ENCODE assay signal across 13 cellular contexts in the genomic region with DNA sequence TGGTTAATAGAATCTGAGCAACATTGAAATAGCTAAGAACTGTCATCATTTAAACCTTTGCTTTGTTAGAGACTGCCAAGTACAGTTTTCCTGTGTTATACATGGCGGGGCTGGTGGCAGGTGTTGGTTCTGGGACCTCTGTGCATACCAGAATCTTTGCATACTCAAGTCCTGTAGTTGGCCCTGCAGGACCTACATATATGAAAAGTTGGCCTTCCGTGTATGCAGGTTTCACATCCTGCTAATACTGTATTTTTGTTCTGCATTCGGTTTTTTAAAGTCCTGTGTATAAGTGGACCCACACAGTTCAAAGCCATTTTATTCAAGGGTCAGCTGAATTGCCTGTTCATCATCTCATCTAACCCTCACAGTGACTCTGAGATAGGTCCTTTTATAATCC. TPM values are rescaled to one million over a fixed set of nuclear protein-coding genes. Genes with fewer than 3 reads are reported as not detected.
DNase-seq lines count a peak whose midpoint lies in the region; ATAC-seq and TF ChIP-seq lines count a peak whose summit lies in the region.
"Had no signal": no experiment of that assay in that cellular context is flagged by ENCODE, and none has a peak within 500 bp of the region (broad histone marks: within the 10 kb centered on the region; RNA-seq: fewer than 3 reads in every experiment).

No MANE protein-coding gene starts in this region.

- POLR2A ChIA-PET in activated CD4-positive, alpha-beta memory T cell treated with anti-CD3 and anti-CD28 coated beads, Interleukin-2, amount 10 ng/mL, durations not matched to agents 7 days and 5 days (lab: Charles Lee), result no interaction called here

- H3K4me1 ChIP-seq in hepatocyte (ENCODE audit: insufficient read depth), result peaks cover 23% of the 10 kb centered on the region

- no peaks in the 10 kb centered on the region for H3K27me3 ChIP-seq in hepatocyte

- H3K27me3 Mint-ChIP-seq in activated CD4-positive, alpha-beta memory T cell treated with anti-CD3 and anti-CD28 coated beads, Interleukin-2, amount 10 ng/mL, durations not matched to agents 7 days and 5 days, result no peaks in the 10 kb centered on the region

- CTCF ChIA-PET in activated CD4-positive, alpha-beta memory T cell treated with anti-CD3 and anti-CD28 coated beads, Interleukin-2, amount 10 ng/mL, durations not matched to agents 7 days and 5 days (lab: Charles Lee), result no interaction called here

- H3K27ac Mint-ChIP-seq in activated CD4-positive, alpha-beta memory T cell treated with anti-CD3 and anti-CD28 coated beads, Interleukin-2, amount 10 ng/mL, durations not matched to agents 7 days and 5 days, result no peak overlapping the region
- H3K27ac Mint-ChIP-seq: nephron had no signal

- no peaks in the 10 kb centered on the region for H3K9me2 ChIP-seq in hepatocyte (replicated peaks; ENCODE audit: insufficient read depth)

- peaks cover 44% of the 10 kb centered on the region for H3K36me3 Mint-ChIP-seq in activated CD4-positive, alpha-beta memory T cell treated with anti-CD3 and anti-CD28 coated beads, Interleukin-2, amount 10 ng/mL, durations not matched to agents 7 days and 5 days (ENCODE audit: low read depth)

- no peaks in the 10 kb centered on the region for H3K36me3 ChIP-seq in hepatocyte (replicated peaks; ENCODE audit: insufficient read depth, low read depth)

- TF ChIP-seq CTCF in hepatocyte (IDR thresholded peaks at IDR 0.05; ENCODE audit: poor library complexity) (no peak), GM20000 (IDR thresholded peaks at IDR 0.05; ENCODE audit: extremely low read depth, missing control alignments) (no peak)

- H3K9me3 ChIP-seq in hepatocyte (ENCODE audit: low read depth), result no peaks in the 10 kb centered on the region
- H3K9me3 ChIP-seq: Caco-2 had no signal

- no peak overlapping the region for H3K4me2 ChIP-seq in hepatocyte

- peak overlapping the region; percentile 13 for H3K27ac ChIP-seq in hepatocyte

- H2AFZ ChIP-seq in hepatocyte, result no peak overlapping the region

- peak; percentile 77 for ATAC-seq in GM19023 (IDR thresholded peaks at IDR 0.05; ENCODE audit: unreplicated experiment)
- peak; percentile 81 for ATAC-seq in GM21723 (IDR thresholded peaks at IDR 0.05; ENCODE audit: unreplicated experiment)
- peak; percentile 58 for ATAC-seq in HG03108 (IDR thresholded peaks at IDR 0.05; ENCODE audit: unreplicated experiment)
- ATAC-seq: HCT116 had no signal

- DNase-seq in hepatocyte (ENCODE audit: low spot score) (no peak), MV-4-11 (lab: John Stamatoyannopoulos, UW) (no peak), GM20000 (ENCODE audit: low spot score) (no peak)
- no peak for DNase-seq in activated effector memory CD4-positive, alpha-beta T cell treated with Interleukin-2 at 50 U/mL for 16 hours
- DNase-seq in activated CD4-positive, alpha-beta memory T cell treated with anti-CD3 and anti-CD28 coated beads, Interleukin-2, amount 10 ng/mL, durations not matched to agents 7 days and 5 days, result no peak
- DNase-seq: activated T-cell treated with anti-CD3 and anti-CD28 coated beads, Interleukin-2, amount 50 U/mL, for 48 hours; Caco-2; effector CD4-positive, alpha-beta T cell had no signal

- no peak overlapping the region for H3K4me3 ChIP-seq in hepatocyte

- no peak overlapping the region for H3K4me3 Mint-ChIP-seq in activated CD4-positive, alpha-beta memory T cell treated with anti-CD3 and anti-CD28 coated beads, Interleukin-2, amount 10 ng/mL, durations not matched to agents 7 days and 5 days
- H3K4me3 Mint-ChIP-seq: nephron had no signal

- H3K79me2 ChIP-seq in hepatocyte, result peaks cover 65% of the 10 kb centered on the region

- peaks cover 49% of the 10 kb centered on the region for H4K20me1 ChIP-seq in hepatocyte (ENCODE audit: insufficient read depth, poor library complexity, severe bottlenecking)

- peaks cover 25% of the 10 kb centered on the region for H3K4me1 Mint-ChIP-seq in activated CD4-positive, alpha-beta memory T cell treated with anti-CD3 and anti-CD28 coated beads, Interleukin-2, amount 10 ng/mL, durations not matched to agents 7 days and 5 days
- H3K4me1 Mint-ChIP-seq: nephron had no signal

- WGBS in hepatocyte (ENCODE audit: low lambda C conversion rate, missing lambda C conversion rate), result 95% methylated on average over 3 of the region's 3 CpGs

- H3K9me3 Mint-ChIP-seq in activated CD4-positive, alpha-beta memory T cell treated with anti-CD3 and anti-CD28 coated beads, Interleukin-2, amount 10 ng/mL, durations not matched to agents 7 days and 5 days, result no peaks in the 10 kb centered on the region
- H3K9me3 Mint-ChIP-seq: nephron had no signal

RNA-seq across cellular contexts. Expression of a gene that starts 36.4 kb away (rescaled TPM):
- total RNA-seq in hepatocyte, result 68.4 and 75.0 TPM in 2 replicates
- 62.9 and 64.7 TPM in 2 replicates for polyA plus RNA-seq in hepatocyte
- total RNA-seq in activated CD4-positive, alpha-beta memory T cell treated with anti-CD3 and anti-CD28 coated beads, Interleukin-2, amount 10 ng/mL, durations not matched to agents 7 days and 5 days, result 100 to 1,000 TPM; 174 to 177 TPM

RNA-seq across cellular contexts. Expression of a gene that starts 58.9 kb away (rescaled TPM):
- total RNA-seq in hepatocyte, result 23.1 and 29.3 TPM in 2 replicates
- 27.7 and 28.5 TPM in 2 replicates for polyA plus RNA-seq in hepatocyte
- not detected for total RNA-seq in activated CD4-positive, alpha-beta memory T cell treated with anti-CD3 and anti-CD28 coated beads, Interleukin-2, amount 10 ng/mL, durations not matched to agents 7 days and 5 days

Comparison
In these comparisons a context has a peak if more than half of its experiments do, and no peak if none do; other contexts are left out.
1. RNA of a gene that starts 58.9 kb away (total RNA-seq): 23.1 to 29.3 TPM in hepatocyte; not detected in activated CD4-positive, alpha-beta memory T cell treated with anti-CD3 and anti-CD28 coated beads, Interleukin-2, amount 10 ng/mL, durations not matched to agents 7 days and 5 days; every median in the first group is over 10 times any median in the second.
2. Peak in every context shown above with its lines, with median percentiles within 50 percentile points of each other: ATAC-seq.